11 cellular contexts compared by ENCODE assay signal in the genomic region with DNA sequence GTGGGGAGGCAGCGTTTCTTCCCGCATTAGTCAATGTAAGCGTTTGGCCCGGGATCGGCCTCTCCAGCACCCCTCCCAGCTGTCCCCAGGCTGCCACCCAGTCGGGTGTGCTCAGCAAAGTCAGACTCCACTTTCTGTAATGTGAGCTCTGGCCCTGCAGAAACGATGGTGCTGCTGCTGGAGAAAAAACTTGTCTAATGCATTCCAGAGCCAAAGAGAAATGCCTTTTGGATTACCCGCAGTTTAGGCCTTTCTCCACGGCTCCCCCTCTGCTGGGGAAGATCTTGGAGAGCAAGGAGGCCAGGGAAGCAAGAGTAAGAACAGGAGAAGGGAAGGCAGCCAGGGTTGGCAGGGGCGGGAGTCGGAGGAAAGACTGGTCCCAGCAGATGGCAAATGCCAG. TPM values are rescaled to one million over a fixed set of nuclear protein-coding genes. Genes with fewer than 3 reads are reported as not detected.
A peak's percentile ranks its signal among the peaks of the same experiment; 100 is the strongest.
DNase-seq lines count a peak whose midpoint lies in the region; ATAC-seq and TF ChIP-seq lines count a peak whose summit lies in the region.
"Had no signal": no experiment of that assay in that cellular context is flagged by ENCODE, and none has a peak within 500 bp of the region (broad histone marks: within the 10 kb centered on the region; RNA-seq: fewer than 3 reads in every experiment).

No MANE protein-coding gene starts in this region.

- peaks cover 0 to 4% (median 3%) of the 10 kb centered on the region in 3 donors for H3K36me3 Mint-ChIP-seq in immature natural killer cell

- no peak overlapping the region for H2AFZ ChIP-seq in GM23248

- no peaks in the 10 kb centered on the region for H3K36me3 ChIP-seq in GM23248 (ENCODE audit: low read depth)

- H3F3A ChIP-seq in GM23248 (ENCODE audit: insufficient read depth) = peaks cover 9% of the 10 kb centered on the region; the same call in 1 of the 2 replicates

- no peak overlapping the region for H3K27ac Mint-ChIP-seq in immature natural killer cell
- H3K27ac Mint-ChIP-seq: activated CD4-positive, alpha-beta memory T cell treated with anti-CD3 and anti-CD28 coated beads, Interleukin-2, amount 10 ng/mL, durations not matched to agents 7 days and 5 days; dendritic cell treated with granulocyte-macrophage colony-stimulating factor and Interleukin-4, amounts not matched to agents 40 ng/mL and 50 ng/mL, for 4 days had no signal

- no peaks in the 10 kb centered on the region for H3K9me3 ChIP-seq in GM23248 (ENCODE audit: low read depth)

- DNase-seq in GM23248 = peak; percentile 74
- peak; percentile 14 to 54 for DNase-seq in cardiac fibroblast (ENCODE audit: low read depth in 2 of 2)
- peak; percentile 43 for DNase-seq in hepatic stellate cell (ENCODE audit: low spot score)
- peak; percentile 37 for DNase-seq in stromal cell of bone marrow (ENCODE audit: low read depth)
- no peak for DNase-seq in activated CD4-positive, alpha-beta T cell treated with anti-CD3 and anti-CD28 coated beads for 4 hours
- no peak for DNase-seq in immature natural killer cell
- DNase-seq in SW 1271 (lab: John Stamatoyannopoulos, UW) = no peak
- DNase-seq: activated CD4-positive, alpha-beta memory T cell treated with anti-CD3 and anti-CD28 coated beads, Interleukin-2, amount 10 ng/mL, durations not matched to agents 7 days and 5 days; activated naive CD4-positive, alpha-beta T cell had no signal

- no peak overlapping the region for H3K4me3 Mint-ChIP-seq in immature natural killer cell
- H3K4me3 Mint-ChIP-seq: activated CD4-positive, alpha-beta memory T cell treated with anti-CD3 and anti-CD28 coated beads, Interleukin-2, amount 10 ng/mL, durations not matched to agents 7 days and 5 days; dendritic cell treated with granulocyte-macrophage colony-stimulating factor and Interleukin-4, amounts not matched to agents 40 ng/mL and 50 ng/mL, for 4 days had no signal

- no peaks in the 10 kb centered on the region for H3K9me3 Mint-ChIP-seq in immature natural killer cell
- H3K9me3 Mint-ChIP-seq: activated CD4-positive, alpha-beta memory T cell treated with anti-CD3 and anti-CD28 coated beads, Interleukin-2, amount 10 ng/mL, durations not matched to agents 7 days and 5 days; dendritic cell treated with granulocyte-macrophage colony-stimulating factor and Interleukin-4, amounts not matched to agents 40 ng/mL and 50 ng/mL, for 4 days had no signal

- H3K4me3 ChIP-seq in GM23248 = no peak overlapping the region
- no peak overlapping the region for H3K4me3 ChIP-seq in cardiac fibroblast (replicated peaks in 1 of 2; ENCODE audit: low read depth in 2 of 2, low read length in 2 of 2)

- H3K4me1 Mint-ChIP-seq in immature natural killer cell = peaks cover 3 to 5% of the 10 kb centered on the region in 2 donors
- H3K4me1 Mint-ChIP-seq: activated CD4-positive, alpha-beta memory T cell treated with anti-CD3 and anti-CD28 coated beads, Interleukin-2, amount 10 ng/mL, durations not matched to agents 7 days and 5 days had no signal

- H3K4me2 ChIP-seq in GM23248 (ENCODE audit: unreplicated experiment) = no peak overlapping the region

- no peaks in the 10 kb centered on the region for H3K79me2 ChIP-seq in GM23248 (ENCODE audit: insufficient read depth)

- WGBS in GM23248 (ENCODE audit: low coverage in 1 of 2, low lambda C conversion rate in 2 of 2, missing lambda C conversion rate in 2 of 2), 2 experiments = 11 to 12% methylated on average over 5 to 11 of the region's 11 CpGs

- H3K27me3 Mint-ChIP-seq in immature natural killer cell (ENCODE audit: low read depth in 3 of 3) = peaks cover 0 to 3% (median 2%) of the 10 kb centered on the region in 3 donors
- H3K27me3 Mint-ChIP-seq: activated CD4-positive, alpha-beta memory T cell treated with anti-CD3 and anti-CD28 coated beads, Interleukin-2, amount 10 ng/mL, durations not matched to agents 7 days and 5 days; dendritic cell treated with granulocyte-macrophage colony-stimulating factor and Interleukin-4, amounts not matched to agents 40 ng/mL and 50 ng/mL, for 4 days had no signal

- peak overlapping the region; percentile 42 for H3K27ac ChIP-seq in GM23248

- ATAC-seq in GM19452 (IDR thresholded peaks at IDR 0.05; ENCODE audit: unreplicated experiment) = no peak

- in situ Hi-C loops in GM23248 (cut with MboI) = loop anchor here (10.0 kb wide), 2 partner anchors 130 to 450 kb away; no protein-coding TSS in a partner anchor

- no peaks in the 10 kb centered on the region for H3K9me2 ChIP-seq in GM23248 (ENCODE audit: insufficient read depth)

- no peak for TF ChIP-seq CTCF in cardiac fibroblast (IDR thresholded peaks at IDR 0.05; ENCODE audit: low read depth, low read length)

- H4K20me1 ChIP-seq in GM23248 (ENCODE audit: insufficient read depth) = no peaks in the 10 kb centered on the region

- H3K9ac ChIP-seq in GM23248 = 0 out of 2 replicates have a peak overlapping the region, but pooled peaks have one; percentile 31

- H3K4me1 ChIP-seq in GM23248 (ENCODE audit: insufficient read depth) = peaks cover 8% of the 10 kb centered on the region; the same call in 1 of the 2 replicates

- H3K27me3 ChIP-seq in GM23248 (replicated peaks; ENCODE audit: insufficient read depth) = no peaks in the 10 kb centered on the region

RNA-seq across cellular contexts. Expression of gene ELF4, which starts 55.2 kb away (rescaled TPM):
- 16.5 and 19.2 TPM in 2 replicates for total RNA-seq in GM23248 (2014; rRNA removed; shearing (Covaris generic))
- 9.4 TPM in 2 replicates for polyA plus RNA-seq in GM23248 (2016; fragmentation: Nextera tagmentation; extraction: Ambion mirVana)
- 10 to 100 TPM; 12.3 to 44.9 (median 14.7) TPM for polyA plus RNA-seq in immature natural killer cell

Comparison
In these comparisons a context has a peak if more than half of its experiments do, and no peak if none do; other contexts are left out.
1. DNase-seq: peak in GM23248 (single experiment), cardiac fibroblast (2 of 2), hepatic stellate cell (single experiment) and stromal cell of bone marrow (single experiment); none in activated CD4-positive, alpha-beta T cell treated with anti-CD3 and anti-CD28 coated beads for 4 hours (0 of 2), immature natural killer cell (0 of 3) and SW 1271 (0 of 2).